In the genomic region with DNA sequence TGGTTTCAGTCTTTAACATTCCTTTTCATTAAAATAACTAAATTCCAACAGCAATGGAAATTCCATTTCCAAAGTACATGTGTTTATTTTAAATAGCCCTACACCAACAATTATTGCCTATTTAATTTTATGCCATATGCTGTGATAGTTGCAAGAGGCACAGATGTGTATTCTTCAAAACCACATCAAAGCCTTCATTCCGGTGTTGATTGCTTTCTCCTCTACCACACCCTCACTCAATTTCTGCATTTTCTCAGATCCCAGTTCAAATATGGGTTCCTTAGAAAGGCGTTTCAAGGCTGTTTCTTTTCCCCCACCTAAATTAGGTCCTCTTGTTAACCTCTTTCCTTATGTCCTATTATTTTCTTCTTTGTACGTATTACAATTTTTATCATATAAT, we compare ENCODE assay signal across 1 cellular context.
A peak's percentile ranks its signal among the peaks of the same experiment; 100 is the strongest.
TF ChIP-seq lines count a peak whose summit lies in the region.

No MANE protein-coding gene starts in this region.

TF ChIP-seq in GM12878, 131 proteins besides CTCF, POLR2A, EP300 and RAD21 (continued from another document):
- 0 out of 2 replicates have a peak, but pooled peaks have one; percentile 30 for TF ChIP-seq TCF7 (IDR thresholded peaks at IDR 0.05; ENCODE audit: borderline replicate concordance)
